Comparison of ENCODE assay signal across 10 cellular contexts in the genomic region with DNA sequence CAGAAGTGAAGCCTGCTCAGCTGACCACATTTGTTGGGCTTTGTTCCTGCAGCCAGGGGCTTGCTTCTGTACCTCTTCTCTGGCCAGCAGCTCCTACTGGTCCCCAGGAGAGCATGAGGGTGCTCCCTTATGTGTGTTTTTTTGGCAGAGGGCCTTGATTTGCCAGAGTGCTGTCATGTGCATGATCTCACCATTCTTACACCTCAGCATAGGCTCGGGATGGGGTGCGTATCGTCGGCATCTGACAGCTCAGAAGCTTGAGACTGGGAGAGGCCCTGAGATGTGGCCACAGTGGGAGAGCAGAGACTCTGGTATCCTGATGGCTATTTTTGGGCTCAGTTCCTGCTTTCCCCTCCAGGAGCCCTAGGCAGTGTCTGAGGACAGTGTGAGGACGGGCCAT.
"Had no signal": no experiment of that assay in that cellular context is flagged by ENCODE, and none has a peak within 500 bp of the region (broad histone marks: within the 10 kb centered on the region; RNA-seq: fewer than 3 reads in every experiment).

No MANE protein-coding gene starts in this region.

- FAIRE-seq: H54 had no signal

- H3K9me3 ChIP-seq: HAP-1 had no signal

- H3K4me2 ChIP-seq: GM23338 had no signal

- H3K9me3 Mint-ChIP-seq: GM23338, H9, HFFc6 had no signal

- DNase-seq: GM23248, GOT3, H7, H9, HCEC 1CT, HFFc6 had no signal

- H3K27ac ChIP-seq: GM23248 had no signal

- H3K4me3 ChIP-seq: GM23248, GM23338, HAP-1 had no signal

- H3K36me3 ChIP-seq: HAP-1 had no signal

- H3K27ac Mint-ChIP-seq: GM23338, HFFc6 had no signal

- H3K9ac ChIP-seq: GM23248 had no signal

- H2AFZ ChIP-seq: GM23248, GM23338 had no signal

- ATAC-seq: GM23338, HCT116 had no signal

- H3K4me3 Mint-ChIP-seq: GM23338, H9, HFFc6 had no signal
